In genomic region chr18:76349067-76349715, GRCh38 we compare ENCODE assay signal across 8 cellular contexts.
DNase-seq lines count a peak whose midpoint lies in the region; ATAC-seq and TF ChIP-seq lines count a peak whose summit lies in the region.

No MANE protein-coding gene starts in this region.

- CTCF ChIA-PET in AG04450 (lab: Charles Lee) = interaction anchor here (0.6 to 0.9 kb wide), 3 partner anchors 91 to 1700 kb away, joined by 3 to 10 read pairs (median 4); no protein-coding TSS in a partner anchor
- CTCF ChIA-PET in activated CD8-positive, alpha-beta T cell treated with anti-CD3 and anti-CD28 coated beads, Interleukin-2, amount 10 ng/mL, durations not matched to agents 7 days and 5 days (lab: Charles Lee) = interaction anchor here (1.2 kb wide), 1 partner anchor 32 kb away, joined by 3 read pairs; no protein-coding TSS in a partner anchor

- H3K4me1 ChIP-seq in endocrine pancreas (ENCODE audit: control insufficient read depth, insufficient read depth, low read length) = no peaks in the 10 kb centered on the region
- H3K4me1 ChIP-seq in mucosa of descending colon (ENCODE audit: low read depth) = no peaks in the 10 kb centered on the region

- no peaks in the 10 kb centered on the region for H3K27me3 ChIP-seq in AG04450 (ENCODE audit: control insufficient read depth, insufficient read depth, low read length)
- H3K27me3 ChIP-seq in endocrine pancreas (ENCODE audit: control insufficient read depth, insufficient read depth, low read length) = no peaks in the 10 kb centered on the region

- H3K9me3 Mint-ChIP-seq in activated CD8-positive, alpha-beta T cell treated with anti-CD3 and anti-CD28 coated beads, Interleukin-2, amount 10 ng/mL, durations not matched to agents 7 days and 5 days (ENCODE audit: insufficient read depth) = no peaks in the 10 kb centered on the region

- no peak overlapping the region for H3K27ac ChIP-seq in AG04450 (ENCODE audit: low read depth, low read length)

- H3K4me1 Mint-ChIP-seq in activated CD8-positive, alpha-beta T cell treated with anti-CD3 and anti-CD28 coated beads, Interleukin-2, amount 10 ng/mL, durations not matched to agents 7 days and 5 days (ENCODE audit: low read depth) = peaks cover 3% of the 10 kb centered on the region

- DNase-seq in AG04450 (ENCODE audit: low read depth, low spot score) = no peak
- peak; percentile 44 for DNase-seq in HK-2 (ENCODE audit: unreplicated experiment)
- DNase-seq in NCI-H774 (lab: John Stamatoyannopoulos, UW) = peak; percentile 66
- peak; percentile 74 for DNase-seq in activated CD8-positive, alpha-beta T cell treated with anti-CD3 and anti-CD28 coated beads, Interleukin-2, amount 10 ng/mL, durations not matched to agents 7 days and 5 days
- peak in 2 of 3 donors; percentile 59 to 75 for DNase-seq in mucosa of descending colon
- peak; percentile 81 for DNase-seq in stimulated activated CD8-positive, alpha-beta memory T cell treated with anti-CD3 and anti-CD28 coated beads, Interleukin-4, amount 100 ng/mL, for 48 hours

- H3K4me3 ChIP-seq in AG04450 (ENCODE audit: low read depth, low read length) (no peak overlapping the region), endocrine pancreas (ENCODE audit: control insufficient read depth, insufficient read depth, low read length) (peak overlapping the region; percentile 2), mucosa of descending colon (no peak overlapping the region)

- H3K27ac Mint-ChIP-seq in activated CD8-positive, alpha-beta T cell treated with anti-CD3 and anti-CD28 coated beads, Interleukin-2, amount 10 ng/mL, durations not matched to agents 7 days and 5 days = no peak overlapping the region

- H3K9ac ChIP-seq in endocrine pancreas (ENCODE audit: control insufficient read depth, insufficient read depth, low read length) = peak overlapping the region; percentile 60

- H3K36me3 Mint-ChIP-seq in activated CD8-positive, alpha-beta T cell treated with anti-CD3 and anti-CD28 coated beads, Interleukin-2, amount 10 ng/mL, durations not matched to agents 7 days and 5 days (ENCODE audit: low read depth) = no peaks in the 10 kb centered on the region

- H3K4me3 Mint-ChIP-seq in activated CD8-positive, alpha-beta T cell treated with anti-CD3 and anti-CD28 coated beads, Interleukin-2, amount 10 ng/mL, durations not matched to agents 7 days and 5 days = no peak overlapping the region

- H3K36me3 ChIP-seq in endocrine pancreas (ENCODE audit: control insufficient read depth, insufficient read depth, low read length) (no peaks in the 10 kb centered on the region), mucosa of descending colon (ENCODE audit: low read depth) (no peaks in the 10 kb centered on the region)

- ATAC-seq in GM18861 (IDR thresholded peaks at IDR 0.05; ENCODE audit: unreplicated experiment) (peak; percentile 64), mucosa of descending colon (peak; percentile 71)
- peak; percentile 65 for ATAC-seq in activated CD8-positive, alpha-beta T cell treated with anti-CD3 and anti-CD28 coated beads, Interleukin-2, amount 10 ng/mL, durations not matched to agents 7 days and 5 days

- TF ChIP-seq CTCF in AG04450 (IDR thresholded peaks at IDR 0.05; ENCODE audit: low read depth, low read length) = peak; percentile 95
- TF ChIP-seq CTCF in mucosa of descending colon (IDR thresholded peaks at IDR 0.05) = peak; percentile 65

- peaks cover 6% of the 10 kb centered on the region for H3K9me3 ChIP-seq in AG04450 (ENCODE audit: control insufficient read depth, insufficient read depth, low read length)
- peaks cover 1% of the 10 kb centered on the region for H3K9me3 ChIP-seq in endocrine pancreas (ENCODE audit: control insufficient read depth, low read length)
- H3K9me3 ChIP-seq in mucosa of descending colon = no peaks in the 10 kb centered on the region

- POLR2A ChIA-PET in AG04450 (lab: Yijun Ruan, JAX) = no interaction called here
- POLR2A ChIA-PET in activated CD8-positive, alpha-beta T cell treated with anti-CD3 and anti-CD28 coated beads, Interleukin-2, amount 10 ng/mL, durations not matched to agents 7 days and 5 days (lab: Charles Lee) = no interaction called here

- H3K27me3 Mint-ChIP-seq in activated CD8-positive, alpha-beta T cell treated with anti-CD3 and anti-CD28 coated beads, Interleukin-2, amount 10 ng/mL, durations not matched to agents 7 days and 5 days (ENCODE audit: low read depth) = no peaks in the 10 kb centered on the region

- intact Hi-C loops in mucosa of descending colon (cut with DNase I, micrococcal nuclease) = no loop called here
